In genomic region chr12:69471667-69472385, GRCh38 we compare ENCODE assay signal across 9 cellular contexts. TPM values are rescaled to one million over a fixed set of nuclear protein-coding genes. Genes with fewer than 3 reads are reported as not detected.
DNase-seq lines count a peak whose midpoint lies in the region; ATAC-seq, FAIRE-seq and TF ChIP-seq lines count a peak whose summit lies in the region.
"Had no signal": no experiment of that assay in that cellular context is flagged by ENCODE, and none has a peak within 500 bp of the region (broad histone marks: within the 10 kb centered on the region; RNA-seq: fewer than 3 reads in every experiment).

No MANE protein-coding gene starts in this region.

- peak overlapping the region; percentile 97 to 98 for H3K4me3 Mint-ChIP-seq in activated T-cell treated with anti-CD3 and anti-CD28 coated beads, Interleukin-2, amount 50 U/mL, for 72 hours
- peak overlapping the region; percentile 98 for H3K4me3 Mint-ChIP-seq in activated naive CD8-positive, alpha-beta T cell

- H3K4me1 ChIP-seq in kidney (ENCODE audit: control insufficient read depth in 1 of 2, insufficient read depth in 1 of 2, low read depth in 1 of 2, low read length in 2 of 2) (peaks cover 13 to 25% of the 10 kb centered on the region in 2 donors), thymus (ENCODE audit: control insufficient read depth, insufficient read depth, low read length) (peaks cover 6% of the 10 kb centered on the region)

- H3K27ac ChIP-seq in kidney (ENCODE audit: low read depth in 2 of 2, low read length in 2 of 2), result no peak overlapping the region
- no peak overlapping the region for H3K27ac ChIP-seq in thymus (ENCODE audit: low read depth)

- TF ChIP-seq CTCF in kidney (IDR thresholded peaks at IDR 0.05; ENCODE audit: borderline replicate concordance, extremely low read depth, insufficient read depth), result no peak

- FAIRE-seq in kidney (lab: Jason Lieb, UNC), result no peak

- H3K9ac ChIP-seq in kidney (ENCODE audit: low read length in 2 of 2), result peak overlapping the region in 1 of 2 donors; percentile 87

- H3K4me1 Mint-ChIP-seq in activated T-cell treated with anti-CD3 and anti-CD28 coated beads, Interleukin-2, amount 50 U/mL, for 72 hours (ENCODE audit: low read depth), result peaks cover 55% of the 10 kb centered on the region
- peaks cover 59% of the 10 kb centered on the region for H3K4me1 Mint-ChIP-seq in activated naive CD8-positive, alpha-beta T cell (ENCODE audit: low read depth)

- H3K27me3 Mint-ChIP-seq in activated T-cell treated with anti-CD3 and anti-CD28 coated beads, Interleukin-2, amount 50 U/mL, for 72 hours (ENCODE audit: low read depth), result no peaks in the 10 kb centered on the region
- no peaks in the 10 kb centered on the region for H3K27me3 Mint-ChIP-seq in activated naive CD8-positive, alpha-beta T cell

- H3K36me3 Mint-ChIP-seq in activated T-cell treated with anti-CD3 and anti-CD28 coated beads, Interleukin-2, amount 50 U/mL, for 72 hours (ENCODE audit: insufficient read depth in 2 of 2), result peaks cover 2% of the 10 kb centered on the region in 2 donors
- H3K36me3 Mint-ChIP-seq in activated naive CD8-positive, alpha-beta T cell, result no peaks in the 10 kb centered on the region

- H3K36me3 ChIP-seq in kidney (ENCODE audit: control insufficient read depth in 1 of 2, insufficient read depth in 2 of 2, low read length in 2 of 2) (no peaks in the 10 kb centered on the region), thymus (ENCODE audit: control insufficient read depth, insufficient read depth) (no peaks in the 10 kb centered on the region)

- H3K4me3 ChIP-seq in kidney (ENCODE audit: low read length in 2 of 2), result peak overlapping the region; percentile 82 to 93
- peak overlapping the region; percentile 68 for H3K4me3 ChIP-seq in thymus (ENCODE audit: low read length)

- intact Hi-C loops in kidney (cut with DNase I), result no loop called here

- no peak for ATAC-seq in activated T-cell treated with anti-CD3 and anti-CD28 coated beads, Interleukin-2, amount 50 U/mL, for 72 hours (replicated peaks in 1 of 2)

- WGBS in thymus, result 81% methylated on average over 5 of the region's 5 CpGs

- no peak for DNase-seq in activated T-cell treated with anti-CD3 and anti-CD28 coated beads, Interleukin-2, amount 50 U/mL, for 72 hours
- no peak for DNase-seq in activated T-cell treated with anti-CD3 and anti-CD28 coated beads, Interleukin-2, amount 50 U/mL, for 1 hour
- no peak for DNase-seq in kidney
- DNase-seq in NCI-H510A treated with DMSO at 0.1 percent for 48 hours (lab: John Stamatoyannopoulos, UW), result no peak
- DNase-seq in NCI-H82 (lab: John Stamatoyannopoulos, UW), result no peak
- no peak for DNase-seq in DMS153 treated with DMSO at 0.1 percent for 48 hours (lab: John Stamatoyannopoulos, UW; ENCODE audit: unreplicated experiment)
- DNase-seq: NK-92 treated with Interleukin-12 subunit alpha and Interleukin-12 subunit beta, amount 100 ng/mL, for 24 hours had no signal

- H3K27ac Mint-ChIP-seq in activated T-cell treated with anti-CD3 and anti-CD28 coated beads, Interleukin-2, amount 50 U/mL, for 72 hours, result peak overlapping the region; percentile 87
- H3K27ac Mint-ChIP-seq in activated naive CD8-positive, alpha-beta T cell, result no peak overlapping the region

- H3K9me3 ChIP-seq in kidney (ENCODE audit: control insufficient read depth in 1 of 2, low read length in 2 of 2) (no peaks in the 10 kb centered on the region), thymus (ENCODE audit: control insufficient read depth) (no peaks in the 10 kb centered on the region)

- no peaks in the 10 kb centered on the region for H3K27me3 ChIP-seq in thymus (ENCODE audit: control insufficient read depth, insufficient read depth)

- H3K9me3 Mint-ChIP-seq in activated T-cell treated with anti-CD3 and anti-CD28 coated beads, Interleukin-2, amount 50 U/mL, for 72 hours, result no peaks in the 10 kb centered on the region
- no peaks in the 10 kb centered on the region for H3K9me3 Mint-ChIP-seq in activated naive CD8-positive, alpha-beta T cell (ENCODE audit: low read depth)

RNA-seq across cellular contexts. Expression of gene FRS2, which starts 1.6 kb away (rescaled TPM):
- total RNA-seq in activated T-cell treated with anti-CD3 and anti-CD28 coated beads, Interleukin-2, amount 50 U/mL, for 72 hours, result 10 to 100 TPM; 13.0 to 13.2 TPM
- 31.4 TPM for total RNA-seq in kidney
- polyA plus RNA-seq in kidney (ENCODE audit: insufficient read depth, low read depth, low replicate concordance) (4.6 TPM), thymus (8.4 TPM)
